In genomic region chr7:1969459-1970284, GRCh38 we compare ENCODE assay signal across 17 cellular contexts.
DNase-seq lines count a peak whose midpoint lies in the region; ATAC-seq and TF ChIP-seq lines count a peak whose summit lies in the region.
"Had no signal": no experiment of that assay in that cellular context is flagged by ENCODE, and none has a peak within 500 bp of the region (broad histone marks: within the 10 kb centered on the region; RNA-seq: fewer than 3 reads in every experiment).

No MANE protein-coding gene starts in this region.

- H3K36me3 ChIP-seq in aorta (ENCODE audit: control insufficient read depth in 1 of 2, insufficient read depth in 2 of 2, low read length in 1 of 2), result no peaks in the 10 kb centered on the region
- H3K36me3 ChIP-seq: cardiac muscle cell, thoracic aorta had no signal

- no peaks in the 10 kb centered on the region for H3K27me3 Mint-ChIP-seq in activated B cell treated with CpG ODN at 0.5 μM for 24 hours

- H3K9me3 Mint-ChIP-seq in activated B cell treated with CpG ODN at 0.5 μM for 24 hours, result no peaks in the 10 kb centered on the region

- POLR2A ChIA-PET in activated B cell treated with CpG ODN at 0.5 μM for 24 hours (lab: Charles Lee), result no interaction called here

- intact Hi-C loops in Right ventricle myocardium inferior (cut with DNase I), result loop anchor here (5.0 kb wide), 1 partner anchor 38 kb away; no protein-coding TSS in a partner anchor
- intact Hi-C loops in Right ventricle myocardium superior (cut with DNase I), result no loop called here
- intact Hi-C loops in activated B cell treated with CpG ODN at 0.5 μM for 24 hours (cut with micrococcal nuclease), result no loop called here
- intact Hi-C loops in aorta (cut with DNase I), result no loop called here

- H3K27ac Mint-ChIP-seq in activated B cell treated with CpG ODN at 0.5 μM for 24 hours, result peak overlapping the region; percentile 38

- ATAC-seq in Right ventricle myocardium inferior (no peak), Right ventricle myocardium superior (ENCODE audit: poor library complexity) (no peak), activated B cell treated with CpG ODN at 0.5 μM for 24 hours (ENCODE audit: low read depth) (no peak), aorta (ENCODE audit: low FRiP score) (no peak)
- ATAC-seq: left colon had no signal

- peaks cover 29% of the 10 kb centered on the region for H3K36me3 Mint-ChIP-seq in activated B cell treated with CpG ODN at 0.5 μM for 24 hours (ENCODE audit: low read depth)

- TF ChIP-seq CTCF in activated B cell treated with CpG ODN at 0.5 μM for 24 hours (IDR thresholded peaks at IDR 0.05), result no peak

- no peaks in the 10 kb centered on the region for H3K4me1 ChIP-seq in aorta (ENCODE audit: control insufficient read depth in 1 of 2, insufficient read depth in 2 of 2, low read length in 2 of 2)

- H3K4me3 ChIP-seq in aorta (ENCODE audit: low read length in 2 of 2), result no peak overlapping the region
- H3K4me3 ChIP-seq: cardiac muscle cell, thoracic aorta had no signal

- H3K27ac ChIP-seq in aorta (ENCODE audit: low read depth in 1 of 2, low read length in 2 of 2), result no peak overlapping the region
- H3K27ac ChIP-seq: cardiac muscle cell, epithelial cell of prostate, thoracic aorta had no signal

- no peak overlapping the region for H3K4me3 Mint-ChIP-seq in activated B cell treated with CpG ODN at 0.5 μM for 24 hours

- no peaks in the 10 kb centered on the region for H3K9me3 ChIP-seq in aorta (ENCODE audit: control insufficient read depth, low read length)
- H3K9me3 ChIP-seq: thoracic aorta had no signal

- H3K27me3 ChIP-seq in aorta (ENCODE audit: control insufficient read depth in 1 of 2, insufficient read depth in 2 of 2, low read length in 1 of 2), result no peaks in the 10 kb centered on the region
- H3K27me3 ChIP-seq: cardiac muscle cell, dorsolateral prefrontal cortex had no signal

- CTCF ChIA-PET in activated B cell treated with CpG ODN at 0.5 μM for 24 hours (lab: Charles Lee), result no interaction called here

- 89 to 92% methylated on average over 8 of the region's 8 CpGs for WGBS in aorta, 2 donors

- peak; percentile 23 for DNase-seq in Right ventricle myocardium inferior (ENCODE audit: missing footprints)
- DNase-seq in Right ventricle myocardium superior, result no peak
- DNase-seq in activated B cell treated with CpG ODN at 0.5 μM for 24 hours, result no peak
- peak; percentile 45 for DNase-seq in medulla oblongata (ENCODE audit: extremely low spot score)
- peak; percentile 24 to 37 for DNase-seq in aorta
- DNase-seq in DMS153 treated with DMSO at 0.1 percent for 48 hours (lab: John Stamatoyannopoulos, UW; ENCODE audit: unreplicated experiment), result no peak
- no peak for DNase-seq in ecto neural progenitor cell (ENCODE audit: low spot score)
- DNase-seq: activated CD4-positive, alpha-beta T cell treated with anti-CD3 and anti-CD28 coated beads, Interleukin-2, amount 50 U/mL, for 1 hour; left colon; NCI-H1092 treated with DMSO at 0.1 percent for 48 hours; NCI-H2107; NCI-H524 treated with DMSO at 0.1 percent for 48 hours; SW 1271 had no signal

- peaks cover 32% of the 10 kb centered on the region for H3K4me1 Mint-ChIP-seq in activated B cell treated with CpG ODN at 0.5 μM for 24 hours

Comparison
In these comparisons a context has a peak if more than half of its experiments do, and no peak if none do; other contexts are left out.
1. DNase-seq: peak in Right ventricle myocardium inferior (single experiment), medulla oblongata (single experiment) and aorta (2 of 2); none in Right ventricle myocardium superior (single experiment), activated B cell treated with CpG ODN at 0.5 μM for 24 hours (single experiment), DMS153 treated with DMSO at 0.1 percent for 48 hours (single experiment) and ecto neural progenitor cell (single experiment).